In the genomic region with DNA sequence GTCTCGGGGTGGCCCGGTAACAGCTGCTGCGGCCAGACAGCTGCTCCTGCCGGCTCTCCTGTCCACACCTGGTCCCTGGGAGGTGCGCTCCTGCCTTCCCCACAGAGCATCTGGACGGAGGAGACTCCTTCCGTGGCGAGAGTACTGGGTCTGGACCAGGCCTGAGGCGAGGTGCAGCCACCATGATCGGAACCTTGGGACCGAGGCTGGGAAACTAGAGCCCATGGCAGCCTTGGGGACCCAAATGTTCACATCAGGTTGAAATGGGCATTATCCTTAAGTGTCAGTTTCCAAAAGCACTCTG, we compare ENCODE assay signal across 8 cellular contexts. TPM values are rescaled to one million over a fixed set of nuclear protein-coding genes. Genes with fewer than 3 reads are reported as not detected.
DNase-seq lines count a peak whose midpoint lies in the region; ATAC-seq and TF ChIP-seq lines count a peak whose summit lies in the region.

No MANE protein-coding gene starts in this region.

- peaks cover 19% of the 10 kb centered on the region for H3K4me1 ChIP-seq in skeletal muscle satellite cell (ENCODE audit: control insufficient read depth, insufficient read depth, low read length)

- H3K27me3 Mint-ChIP-seq in Calu3 (ENCODE audit: unreplicated experiment): no peaks in the 10 kb centered on the region
- no peaks in the 10 kb centered on the region for H3K27me3 Mint-ChIP-seq in activated B cell treated with CpG ODN at 0.5 μM for 24 hours

- BruUV-seq in Calu3 (replicated peaks; lab: Mats Ljungman, UMichigan): no TSS peak

- no peaks in the 10 kb centered on the region for H3K9me3 Mint-ChIP-seq in Calu3 (ENCODE audit: low read depth, unreplicated experiment)
- H3K9me3 Mint-ChIP-seq in activated B cell treated with CpG ODN at 0.5 μM for 24 hours: no peaks in the 10 kb centered on the region

- peak; percentile 21 for ATAC-seq in HG02763 (IDR thresholded peaks at IDR 0.05; ENCODE audit: unreplicated experiment)
- peak; percentile 9 for ATAC-seq in activated B cell treated with CpG ODN at 0.5 μM for 24 hours (ENCODE audit: low read depth)
- ATAC-seq in left cardiac atrium: peak; percentile 24 to 40
- ATAC-seq in left colon: no peak
- ATAC-seq in HG03521 (IDR thresholded peaks at IDR 0.05; ENCODE audit: unreplicated experiment): no peak

- H3K27me3 ChIP-seq in skeletal muscle satellite cell (ENCODE audit: control insufficient read depth, insufficient read depth, low read length): no peaks in the 10 kb centered on the region

- DNase-seq in Calu3 (no peak), activated B cell treated with CpG ODN at 0.5 μM for 24 hours (no peak), left cardiac atrium (no peak), left colon (no peak), mucosa of gallbladder (ENCODE audit: low spot score) (no peak)

- CTCF ChIA-PET in Calu3 (lab: Charles Lee) (no interaction called here), activated B cell treated with CpG ODN at 0.5 μM for 24 hours (lab: Charles Lee) (no interaction called here)

- H3K36me3 Mint-ChIP-seq in Calu3 (ENCODE audit: insufficient read depth, unreplicated experiment) (peaks cover 35% of the 10 kb centered on the region), activated B cell treated with CpG ODN at 0.5 μM for 24 hours (ENCODE audit: low read depth) (peaks cover 27% of the 10 kb centered on the region)

- H3K27ac Mint-ChIP-seq in Calu3 (ENCODE audit: unreplicated experiment): peak overlapping the region; percentile 84
- H3K27ac Mint-ChIP-seq in activated B cell treated with CpG ODN at 0.5 μM for 24 hours: peak overlapping the region; percentile 69

- H3K9me3 ChIP-seq in skeletal muscle satellite cell (replicated peaks; ENCODE audit: low read length): no peaks in the 10 kb centered on the region

- H3K36me3 ChIP-seq in skeletal muscle satellite cell (ENCODE audit: insufficient read depth, low read length): no peaks in the 10 kb centered on the region

- H3K4me2 ChIP-seq in skeletal muscle satellite cell (ENCODE audit: low read length): peak overlapping the region; percentile 84

- TF ChIP-seq CTCF in Calu3 (IDR thresholded peaks at IDR 0.05; ENCODE audit: unreplicated experiment) (no peak), activated B cell treated with CpG ODN at 0.5 μM for 24 hours (IDR thresholded peaks at IDR 0.05) (no peak)

- intact Hi-C loops in Calu3 (cut with micrococcal nuclease; ENCODE audit: unreplicated experiment) (no loop called here), activated B cell treated with CpG ODN at 0.5 μM for 24 hours (cut with micrococcal nuclease) (loop anchor here (1.0 to 5.0 kb wide), 4 partner anchors 91 to 1170 kb away; a partner anchor contains a TSS), left cardiac atrium (cut with DNase I) (no loop called here), left colon (cut with DNase I, micrococcal nuclease) (no loop called here)

- H3K4me1 Mint-ChIP-seq in Calu3 (ENCODE audit: low read depth, unreplicated experiment) (peaks cover 26% of the 10 kb centered on the region), activated B cell treated with CpG ODN at 0.5 μM for 24 hours (peaks cover 33% of the 10 kb centered on the region)

- POLR2A ChIA-PET in activated B cell treated with CpG ODN at 0.5 μM for 24 hours (lab: Charles Lee): interaction anchor here (0.6 kb wide), 1 partner anchor 1013 kb away, joined by 6 read pairs; no protein-coding TSS in a partner anchor

- H3K9ac ChIP-seq in skeletal muscle satellite cell (ENCODE audit: low read depth, low read length): peak overlapping the region; percentile 96

- H3K4me3 ChIP-seq in skeletal muscle satellite cell (ENCODE audit: low read length): peak overlapping the region; percentile 96

- H3K4me3 Mint-ChIP-seq in Calu3 (ENCODE audit: low read depth, unreplicated experiment) (peak overlapping the region; percentile 94), activated B cell treated with CpG ODN at 0.5 μM for 24 hours (peak overlapping the region; percentile 89)

RNA-seq across cellular contexts. Expression of a gene that starts 0.6 kb away (rescaled TPM):
- total RNA-seq in Calu3 (2022) (70.0 and 72.2 TPM in 2 replicates), activated B cell treated with CpG ODN at 0.5 μM for 24 hours (68.9 and 77.9 TPM in 2 replicates), left cardiac atrium (10 to 100 TPM; 53.5 to 57.4 TPM), left colon (10 to 100 TPM; 55.4 to 66.3 TPM), mucosa of gallbladder (55.6 TPM)
- 42.6 and 51.2 TPM in 2 replicates for total RNA-seq in skeletal muscle satellite cell (2012; rRNA removed)

Comparison
In these comparisons a context has a peak if more than half of its experiments do, and no peak if none do; other contexts are left out.
1. ATAC-seq: peak in HG02763 (single experiment), activated B cell treated with CpG ODN at 0.5 μM for 24 hours (single experiment) and left cardiac atrium (2 of 2); none in left colon (single experiment) and HG03521 (single experiment).